Comparison of ENCODE assay signal across 1 cellular context in genomic region chr3:186783070-186783730, GRCh38.
TF ChIP-seq lines count a peak whose summit lies in the region.

EIF4A2 (plus strand) TSS chr3:186783577; CDS start chr3:186783611, 34 bp downstream.

TF ChIP-seq in A549, 52 proteins besides CTCF, POLR2A, EP300 and RAD21 (continued from another document):
- TF ChIP-seq FOSL2 (IDR thresholded peaks at IDR 0.05) (no peak), FOSL2 (CRISPR knock-in tag; IDR thresholded peaks at IDR 0.05) (peak; percentile 35; the same call in 1 of the 2 replicates), SMC3 (IDR thresholded peaks at IDR 0.05) (peak; percentile 11; the same call in 1 of the 3 replicates), HEYL (CRISPR knock-in tag; IDR thresholded peaks at IDR 0.05) (no peak), CEBPB (IDR thresholded peaks at IDR 0.05) (no peak), EHMT2 (IDR thresholded peaks at IDR 0.05; ENCODE audit: low read depth) (no peak), RARB (CRISPR knock-in tag; IDR thresholded peaks at IDR 0.05) (no peak; the same call in 1 of the 2 replicates), TP53 (CRISPR knock-in tag; IDR thresholded peaks at IDR 0.05) (peak; percentile 48; the same call in 1 of the 2 replicates), GATA3 (IDR thresholded peaks at IDR 0.05; ENCODE audit: borderline replicate concordance) (peak; percentile 5; the same call in 1 of the 2 replicates), ELK1 (IDR thresholded peaks at IDR 0.05; ENCODE audit: low read depth, low read length) (no peak), KDM1A (IDR thresholded peaks at IDR 0.05; ENCODE audit: low read depth) (no peak), FOSB (CRISPR knock-in tag; IDR thresholded peaks at IDR 0.05) (no peak; the same call in 1 of the 2 replicates), HOXB13 (CRISPR knock-in tag; IDR thresholded peaks at IDR 0.05; ENCODE audit: low read depth) (peak; percentile 71; the same call in 1 of the 2 replicates), RFX5 (IDR thresholded peaks at IDR 0.05) (no peak), ATOH8 (CRISPR knock-in tag; IDR thresholded peaks at IDR 0.05; ENCODE audit: low read depth) (no peak), PHF8 (IDR thresholded peaks at IDR 0.05; ENCODE audit: borderline replicate concordance, low read depth) (peak; percentile 92; the same call in 1 of the 2 replicates), CHD2 (IDR thresholded peaks at IDR 0.05; ENCODE audit: low read length, partially characterized antibody) (peak; percentile 79)
- TF ChIP-seq, protein P1, sequence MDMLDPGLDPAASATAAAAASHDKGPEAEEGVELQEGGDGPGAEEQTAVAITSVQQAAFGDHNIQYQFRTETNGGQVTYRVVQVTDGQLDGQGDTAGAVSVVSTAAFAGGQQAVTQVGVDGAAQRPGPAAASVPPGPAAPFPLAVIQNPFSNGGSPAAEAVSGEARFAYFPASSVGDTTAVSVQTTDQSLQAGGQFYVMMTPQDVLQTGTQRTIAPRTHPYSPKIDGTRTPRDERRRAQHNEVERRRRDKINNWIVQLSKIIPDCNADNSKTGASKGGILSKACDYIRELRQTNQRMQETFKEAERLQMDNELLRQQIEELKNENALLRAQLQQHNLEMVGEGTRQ (IDR thresholded peaks at IDR 0.05): no peak
- TF ChIP-seq, protein P2, sequence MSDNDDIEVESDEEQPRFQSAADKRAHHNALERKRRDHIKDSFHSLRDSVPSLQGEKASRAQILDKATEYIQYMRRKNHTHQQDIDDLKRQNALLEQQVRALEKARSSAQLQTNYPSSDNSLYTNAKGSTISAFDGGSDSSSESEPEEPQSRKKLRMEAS (IDR thresholded peaks at IDR 0.05): peak; percentile 72; the same call in 1 of the 2 replicates
TF ChIP-seq in A549: peak in this region for 13.
